In genomic region chr11:119167933-119168332, GRCh38 we compare ENCODE assay signal across 10 cellular contexts. TPM values are rescaled to one million over a fixed set of nuclear protein-coding genes. Genes with fewer than 3 reads are reported as not detected.
DNase-seq lines count a peak whose midpoint lies in the region; ATAC-seq, FAIRE-seq and TF ChIP-seq lines count a peak whose summit lies in the region.
"Had no signal": no experiment of that assay in that cellular context is flagged by ENCODE, and none has a peak within 500 bp of the region (broad histone marks: within the 10 kb centered on the region; RNA-seq: fewer than 3 reads in every experiment).

No MANE protein-coding gene starts in this region.

- no peaks in the 10 kb centered on the region for H3K36me3 ChIP-seq in mucosa of stomach (ENCODE audit: control insufficient read depth, insufficient read depth, low read length)
- H3K36me3 ChIP-seq: SJCRH30 had no signal

- H4K8ac ChIP-seq in H9 (replicated peaks; ENCODE audit: insufficient read length, low read depth, low read length), result no peak overlapping the region

- H3K79me1 ChIP-seq in H9 (ENCODE audit: insufficient read depth, low read depth, low read length, poor library complexity, severe bottlenecking), result no peaks in the 10 kb centered on the region

- no peak overlapping the region for H3K4ac ChIP-seq in H9 (ENCODE audit: low read depth, low read length)

- peak overlapping the region; percentile 78 to 83 for H3K4me3 Mint-ChIP-seq in H9
- H3K4me3 Mint-ChIP-seq in brain, result peak overlapping the region; percentile 55 to 69 (median 63)

- no peaks in the 10 kb centered on the region for H3K27me3 ChIP-seq in H9 (ENCODE audit: insufficient read depth, low read length)
- no peaks in the 10 kb centered on the region for H3K27me3 ChIP-seq in mucosa of stomach (ENCODE audit: control insufficient read depth, insufficient read depth, low read length)
- H3K27me3 ChIP-seq: SJCRH30 had no signal

- H3K27ac ChIP-seq in A549, result peak overlapping the region in 1 of 2 experiments; percentile 95; a peak in 2 of 6 replicates
- no peak overlapping the region for H3K27ac ChIP-seq in H9 (ENCODE audit: insufficient read length, low read depth, low read length)
- H3K27ac ChIP-seq: SJCRH30 had no signal

- H3K9ac ChIP-seq in H9 (ENCODE audit: extremely low read depth, insufficient read length, low read length) (no peak overlapping the region), mucosa of stomach (ENCODE audit: low read length) (peak overlapping the region; percentile 96)

- TF ChIP-seq CTCF in A549 (IDR thresholded peaks at IDR 0.05) (no peak), H9 (conservative IDR thresholded peaks at IDR 0.05) (no peak), brain (conservative IDR thresholded peaks at IDR 0.05) (no peak)

- H3K27ac Mint-ChIP-seq in H9, result 0 out of 7 replicates have a peak overlapping the region, but pooled peaks of 2 of the 3 experiments have one; percentile 32 to 55
- peak overlapping the region in 2 of 5 experiments; percentile 30 to 34 for H3K27ac Mint-ChIP-seq in brain

- H3K9me3 Mint-ChIP-seq in H9 (peaks cover 0 to 3% of the 10 kb centered on the region in 2 experiments; a peak in 1 of 5 replicates), brain (no peaks in the 10 kb centered on the region)

- no peak overlapping the region for H4K91ac ChIP-seq in H9 (ENCODE audit: insufficient read length, low read depth, low read length)

- no peak overlapping the region for H3K18ac ChIP-seq in H9 (ENCODE audit: insufficient read length, low read depth, low read length)

- no peaks in the 10 kb centered on the region for H3K79me2 ChIP-seq in H9 (ENCODE audit: insufficient read depth, low read length)

- no peak overlapping the region for H2BK12ac ChIP-seq in H9 (ENCODE audit: insufficient read length, low read depth, low read length)

- H4K20me1 ChIP-seq in H9 (ENCODE audit: control insufficient read depth, insufficient read depth, insufficient read length), result no peaks in the 10 kb centered on the region

- CTCF ChIA-PET in A549 (lab: Yijun Ruan, JAX), result interaction anchor here (1.0 to 1.8 kb wide), 4 partner anchors 12 to 33 kb away, joined by 4 to 6 read pairs (median 4); no protein-coding TSS in a partner anchor

- 65% methylated on average over 5 of the region's 6 CpGs for WGBS in A549 (ENCODE audit: missing lambda C conversion rate)
- WGBS in H9 (ENCODE audit: extremely low coverage, insufficient read length, low lambda C conversion rate), result no CpG with 5 or more reads among the region's 6 CpGs

- POLR2A ChIA-PET in A549 (lab: Yijun Ruan, JAX), result no interaction called here

- no peak overlapping the region for H2AK5ac ChIP-seq in H9 (ENCODE audit: insufficient read length, low read length)

- H3K4me2 ChIP-seq in A549 (peak overlapping the region; percentile 34; the same call in 1 of the 3 replicates), H9 (ENCODE audit: insufficient read depth, insufficient read length, low read length) (no peak overlapping the region)

- H3K14ac ChIP-seq in H9 (ENCODE audit: insufficient read depth, low read length), result no peak overlapping the region

- TF ChIP-seq RAD21 in A549 (conservative IDR thresholded peaks at IDR 0.05 in 1 of 2, IDR thresholded peaks at IDR 0.05 in 1 of 2), result no peak

- no peak overlapping the region for H3K56ac ChIP-seq in H9 (ENCODE audit: insufficient read length, low read depth, low read length)

- H3K4me1 ChIP-seq in A549, result peaks cover 16% of the 10 kb centered on the region
- peaks cover 3% of the 10 kb centered on the region; the same call in 1 of the 2 replicates for H3K4me1 ChIP-seq in H9 (ENCODE audit: insufficient read depth, low read length)
- peaks cover 15% of the 10 kb centered on the region for H3K4me1 ChIP-seq in mucosa of stomach (ENCODE audit: control insufficient read depth, insufficient read depth, low read length)
- H3K4me1 ChIP-seq: SJCRH30 had no signal

- no peak for TF ChIP-seq POLR2A in A549 (IDR thresholded peaks at IDR 0.05; ENCODE audit: low read length)

- no peak overlapping the region for H4K5ac ChIP-seq in H9 (ENCODE audit: insufficient read length, low read depth, low read length)

- no peak overlapping the region for H2BK20ac ChIP-seq in H9 (ENCODE audit: low read depth, low read length, poor library complexity, severe bottlenecking)

- peak in 1 of 2 experiments; percentile 42 for DNase-seq in A549 (ENCODE audit: low read depth in 1 of 2, low spot score in 1 of 2)
- no peak for DNase-seq in H9
- DNase-seq in occipital lobe (lab: John Stamatoyannopoulos, UW), result no peak
- no peak for DNase-seq in NCI-H1092 treated with DMSO at 0.1 percent for 48 hours (lab: John Stamatoyannopoulos, UW)
- no peak for DNase-seq in germinal center (ENCODE audit: low spot score)
- DNase-seq in NCI-H146 (lab: John Stamatoyannopoulos, UW), result no peak

- H3K4me1 Mint-ChIP-seq in H9 (peaks cover 24 to 33% of the 10 kb centered on the region in 2 experiments), brain (no peaks in the 10 kb centered on the region)

- peak; percentile 41 to 47; a peak in 4 of 6 replicates for ATAC-seq in A549

- H3K23me2 ChIP-seq in H9 (ENCODE audit: insufficient read length, low read depth, low read length, poor library complexity, severe bottlenecking), result peaks cover 2% of the 10 kb centered on the region

- H2AFZ ChIP-seq in H9 (ENCODE audit: low read length), result no peak overlapping the region

- peaks cover 2% of the 10 kb centered on the region; the same call in 1 of the 2 replicates for H3K27me3 Mint-ChIP-seq in H9 (ENCODE audit: low read depth)
- H3K27me3 Mint-ChIP-seq in brain, result peaks cover 10% of the 10 kb centered on the region

- no peak overlapping the region for H2BK5ac ChIP-seq in H9 (ENCODE audit: insufficient read length, low read length)

- FAIRE-seq in A549 (lab: Jason Lieb, UNC), result no peak

- no peaks in the 10 kb centered on the region for H3K9me3 ChIP-seq in A549
- H3K9me3 ChIP-seq in H9 (ENCODE audit: control insufficient read depth, low read depth, low read length), result no peaks in the 10 kb centered on the region
- no peaks in the 10 kb centered on the region for H3K9me3 ChIP-seq in mucosa of stomach (ENCODE audit: control insufficient read depth, low read length)
- H3K9me3 ChIP-seq: SJCRH30 had no signal

- no peak overlapping the region for H3K4me3 ChIP-seq in A549
- H3K4me3 ChIP-seq in mucosa of stomach (ENCODE audit: low read length), result peak overlapping the region; percentile 84

- no peak overlapping the region for H3K23ac ChIP-seq in H9 (ENCODE audit: insufficient read length, low read depth, low read length)

- no peak overlapping the region for H3T11ph ChIP-seq in H9 (ENCODE audit: low read length)

- 0 out of 7 replicates have a peak, but pooled peaks cover 0 to 4% (median 0%) of the 10 kb centered on the region in 3 experiments for H3K36me3 Mint-ChIP-seq in H9 (ENCODE audit: insufficient read depth in 1 of 3, low read depth in 3 of 3)
- H3K36me3 Mint-ChIP-seq in brain, result no peaks in the 10 kb centered on the region

- TF ChIP-seq EP300 in A549 (IDR thresholded peaks at IDR 0.05), result no peak

- no peak overlapping the region for H2BK15ac ChIP-seq in H9 (ENCODE audit: low read depth, low read length)

- no peak overlapping the region for H2BK120ac ChIP-seq in H9 (ENCODE audit: low read depth, low read length, poor library complexity, severe bottlenecking)

RNA-seq across cellular contexts. Expression of gene NLRX1, which starts 0.6 kb away (rescaled TPM):
- polyA plus RNA-seq in A549 (2011; rRNA removed) (8.4 and 10.4 TPM in 2 replicates), A549 (2017; fragmentation: RNase III; extraction: RNeasy Plus Mini Kit Qiagen cat#74134 plus additional on column Dnase treatment) (7.4 to 9.2 TPM (median 8.5 TPM) in 3 replicates), brain (ENCODE audit: insufficient read depth, low read depth, low replicate concordance) (11.1 TPM)
- 9.8 and 13.8 TPM in 2 replicates for polyA plus RNA-seq in A549 (2012; cell fraction: cytosol; rRNA removed)
- 33.3 and 40.1 TPM in 2 replicates for polyA plus RNA-seq in A549 (2012; cell fraction: nucleus; rRNA removed)
- 14.3 and 18.1 TPM in 2 replicates for polyA minus RNA-seq in A549 (2011; rRNA and poly(A)+ RNA removed)
- total RNA-seq in H9 (2021) (17.2 and 18.2 TPM in 2 replicates), occipital lobe (3.3 TPM)

RNA-seq across cellular contexts. Expression of gene NHERF4, which starts 17.3 kb away (rescaled TPM):
- polyA plus RNA-seq in A549 (2011; rRNA removed) (0.80 and 1.5 TPM in 2 replicates), A549 (2017; fragmentation: RNase III; extraction: RNeasy Plus Mini Kit Qiagen cat#74134 plus additional on column Dnase treatment) (0.42 to 0.78 TPM (median 0.62 TPM) in 3 replicates), brain (ENCODE audit: insufficient read depth, low read depth, low replicate concordance) (0.49 TPM)
- polyA plus RNA-seq in A549 (2012; cell fraction: cytosol; rRNA removed), result 0.09 and 0.34 TPM in 2 replicates
- 2.1 and 4.6 TPM in 2 replicates for polyA plus RNA-seq in A549 (2012; cell fraction: nucleus; rRNA removed)
- polyA minus RNA-seq in A549 (2011; rRNA and poly(A)+ RNA removed), result 1.1 and 2.4 TPM in 2 replicates
- total RNA-seq in H9 (2021) (0.39 TPM in 1 of 2 replicates, not detected in the other), occipital lobe (not detected)
- total RNA-seq: epithelial cell of proximal tubule, SJCRH30 had no signal

RNA-seq across cellular contexts. Expression of gene ABCG4, which starts 19.1 kb away (rescaled TPM):
- polyA plus RNA-seq in A549 (2011; rRNA removed) (0.10 and 0.25 TPM in 2 replicates), A549 (2017; fragmentation: RNase III; extraction: RNeasy Plus Mini Kit Qiagen cat#74134 plus additional on column Dnase treatment) (0.33 to 0.44 TPM (median 0.35 TPM) in 3 replicates), brain (ENCODE audit: insufficient read depth, low read depth, low replicate concordance) (2.2 TPM)
- polyA plus RNA-seq in A549 (2012; cell fraction: cytosol; rRNA removed), result 0.17 and 0.30 TPM in 2 replicates
- polyA plus RNA-seq in A549 (2012; cell fraction: nucleus; rRNA removed), result 0.79 and 1.1 TPM in 2 replicates
- polyA minus RNA-seq in A549 (2011; rRNA and poly(A)+ RNA removed), result 0.39 and 0.54 TPM in 2 replicates
- total RNA-seq in H9 (2021) (0.68 and 1.2 TPM in 2 replicates), occipital lobe (2.5 TPM)
- total RNA-seq: epithelial cell of proximal tubule had no signal

RNA-seq across cellular contexts. Expression of gene CBL, which starts 38.2 kb away (rescaled TPM):
- 14.1 and 14.9 TPM in 2 replicates for polyA plus RNA-seq in A549 (2011; rRNA removed)
- 4.3 and 5.1 TPM in 2 replicates for polyA plus RNA-seq in A549 (2012; cell fraction: cytosol; rRNA removed)
- polyA plus RNA-seq in A549 (2012; cell fraction: nucleus; rRNA removed), result 4.6 and 6.6 TPM in 2 replicates
- 5.9 to 6.3 TPM (median 6.0 TPM) in 3 replicates for polyA plus RNA-seq in A549 (2017; fragmentation: RNase III; extraction: RNeasy Plus Mini Kit Qiagen cat#74134 plus additional on column Dnase treatment)
- polyA minus RNA-seq in A549 (2011; rRNA and poly(A)+ RNA removed), result 12.2 and 12.8 TPM in 2 replicates
- 52.1 and 56.4 TPM in 2 replicates for total RNA-seq in H9 (2021)
- polyA plus RNA-seq in brain (ENCODE audit: insufficient read depth, low read depth, low replicate concordance), result 16.4 TPM
- total RNA-seq in occipital lobe, result 12.0 TPM

RNA-seq across cellular contexts. Expression of gene HINFP, which starts 46.6 kb away (rescaled TPM):
- polyA plus RNA-seq in A549 (2011; rRNA removed) (13.0 and 16.3 TPM in 2 replicates), A549 (2017; fragmentation: RNase III; extraction: RNeasy Plus Mini Kit Qiagen cat#74134 plus additional on column Dnase treatment) (10.0 to 11.7 TPM (median 10.3 TPM) in 3 replicates), brain (ENCODE audit: insufficient read depth, low read depth, low replicate concordance) (28.0 TPM)
- polyA plus RNA-seq in A549 (2012; cell fraction: cytosol; rRNA removed), result 11.6 and 14.6 TPM in 2 replicates
- 30.1 and 38.3 TPM in 2 replicates for polyA plus RNA-seq in A549 (2012; cell fraction: nucleus; rRNA removed)
- 19.5 and 31.3 TPM in 2 replicates for polyA minus RNA-seq in A549 (2011; rRNA and poly(A)+ RNA removed)
- total RNA-seq in H9 (2021) (42.1 and 42.4 TPM in 2 replicates), occipital lobe (21.7 TPM)
